Comparison of ENCODE assay signal across 20 cellular contexts in the genomic region with DNA sequence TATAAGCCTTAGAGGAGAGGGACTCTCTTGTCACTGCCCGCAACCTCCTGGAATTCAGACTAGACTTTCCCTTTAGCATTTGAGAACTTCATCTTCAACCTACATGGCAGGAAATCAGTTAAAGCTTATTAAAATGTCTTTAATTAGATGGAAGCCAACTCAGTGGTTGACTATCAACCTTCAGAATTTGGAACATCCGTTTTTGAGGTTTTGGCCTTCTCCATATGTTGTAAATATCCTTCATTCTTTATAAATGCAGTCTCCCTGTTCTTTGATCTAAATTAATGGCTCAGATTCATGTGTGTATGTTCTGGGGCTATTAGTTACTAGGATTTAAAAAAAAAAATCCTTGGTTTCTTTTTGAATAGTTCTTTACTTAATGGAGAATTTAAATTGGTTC. TPM values are rescaled to one million over a fixed set of nuclear protein-coding genes. Genes with fewer than 3 reads are reported as not detected.
DNase-seq lines count a peak whose midpoint lies in the region; ATAC-seq and TF ChIP-seq lines count a peak whose summit lies in the region.
"Had no signal": no experiment of that assay in that cellular context is flagged by ENCODE, and none has a peak within 500 bp of the region (broad histone marks: within the 10 kb centered on the region; RNA-seq: fewer than 3 reads in every experiment).

No MANE protein-coding gene starts in this region.

- ATAC-seq in T-helper 17 cell = no peak
- ATAC-seq in stimulated activated effector memory CD8-positive, alpha-beta T cell treated with anti-CD3 and anti-CD28 coated beads, Interleukin-12 subunit alpha, Interleukin-12 subunit beta, amount 100 ng/mL, for 72 hours = no peak
- no peak for ATAC-seq in HG02763 (IDR thresholded peaks at IDR 0.05; ENCODE audit: unreplicated experiment)
- ATAC-seq in GM21360 (IDR thresholded peaks at IDR 0.05; ENCODE audit: unreplicated experiment) = no peak
- ATAC-seq in GM18502 (IDR thresholded peaks at IDR 0.05; ENCODE audit: poor library complexity, unreplicated experiment) = no peak
- ATAC-seq: GM12878, GM23338, HCT116 had no signal

- peaks cover 12% of the 10 kb centered on the region for H3K4me1 Mint-ChIP-seq in T-helper 17 cell
- H3K4me1 Mint-ChIP-seq in stimulated activated effector memory CD8-positive, alpha-beta T cell treated with anti-CD3 and anti-CD28 coated beads, Interleukin-12 subunit alpha, Interleukin-12 subunit beta, amount 100 ng/mL, for 72 hours = peaks cover 18% of the 10 kb centered on the region
- H3K4me1 Mint-ChIP-seq: B cell, CD14-positive monocyte, GM23338, H9 had no signal

- no peaks in the 10 kb centered on the region for H3K9me3 ChIP-seq in T-helper 17 cell (ENCODE audit: control insufficient read depth, low read length, poor library complexity, severe bottlenecking)

- peak; percentile 77 for DNase-seq in EH (ENCODE audit: low read depth)
- no peak for DNase-seq in T-helper 17 cell
- DNase-seq in fibroblast of mammary gland (ENCODE audit: low read depth) = peak; percentile 14
- no peak for DNase-seq in stimulated activated effector memory CD8-positive, alpha-beta T cell treated with anti-CD3 and anti-CD28 coated beads, Interleukin-12 subunit alpha, Interleukin-12 subunit beta, amount 100 ng/mL, for 72 hours (ENCODE audit: low spot score in 2 of 2)
- no peak for DNase-seq in activated CD4-positive, CD25-positive, alpha-beta regulatory T cell treated with anti-CD3 and anti-CD28 coated beads, Interleukin-2, amount 50 U/mL, for 72 hours
- DNase-seq: CD4-positive, alpha-beta T cell; CD8-positive, alpha-beta memory T cell; DMS53; DMS79 treated with DMSO at 0.1 percent for 48 hours; GDM1; H9 had no signal

- no peaks in the 10 kb centered on the region for H3K9me3 Mint-ChIP-seq in stimulated activated effector memory CD8-positive, alpha-beta T cell treated with anti-CD3 and anti-CD28 coated beads, Interleukin-12 subunit alpha, Interleukin-12 subunit beta, amount 100 ng/mL, for 72 hours
- H3K9me3 Mint-ChIP-seq: GM23338, H9 had no signal

- peak overlapping the region; percentile 82 for H3K27ac Mint-ChIP-seq in T-helper 17 cell
- H3K27ac Mint-ChIP-seq in stimulated activated effector memory CD8-positive, alpha-beta T cell treated with anti-CD3 and anti-CD28 coated beads, Interleukin-12 subunit alpha, Interleukin-12 subunit beta, amount 100 ng/mL, for 72 hours = peak overlapping the region; percentile 74
- H3K27ac Mint-ChIP-seq: B cell; CD14-positive monocyte; CD4-positive, alpha-beta T cell; GM23338; H9 had no signal

- H3K4me3 ChIP-seq in fibroblast of mammary gland (ENCODE audit: control insufficient read depth, low read depth, low read length) = no peak overlapping the region
- H3K4me3 ChIP-seq: BLaER1 treated with 17β-estradiol and CSF1 and Interleukin-3, amounts not matched to agents 10 nM and 100 nM; GM12878; GM23338 had no signal

- peaks cover 5% of the 10 kb centered on the region for H3K36me3 Mint-ChIP-seq in T-helper 17 cell (ENCODE audit: low read depth)
- H3K36me3 Mint-ChIP-seq in stimulated activated effector memory CD8-positive, alpha-beta T cell treated with anti-CD3 and anti-CD28 coated beads, Interleukin-12 subunit alpha, Interleukin-12 subunit beta, amount 100 ng/mL, for 72 hours = peaks cover 100% of the 10 kb centered on the region

- H3K27me3 Mint-ChIP-seq in T-helper 17 cell = no peaks in the 10 kb centered on the region
- H3K27me3 Mint-ChIP-seq: B cell; CD4-positive, alpha-beta T cell; CD8-positive, alpha-beta memory T cell had no signal

- no peak for TF ChIP-seq CTCF in fibroblast of mammary gland (conservative IDR thresholded peaks at IDR 0.05; ENCODE audit: control insufficient read depth, insufficient read depth, low read depth, low read length)

- no peak overlapping the region for H3K4me3 Mint-ChIP-seq in T-helper 17 cell
- no peak overlapping the region for H3K4me3 Mint-ChIP-seq in stimulated activated effector memory CD8-positive, alpha-beta T cell treated with anti-CD3 and anti-CD28 coated beads, Interleukin-12 subunit alpha, Interleukin-12 subunit beta, amount 100 ng/mL, for 72 hours
- H3K4me3 Mint-ChIP-seq: B cell; CD14-positive monocyte; CD4-positive, alpha-beta T cell; CD8-positive, alpha-beta memory T cell; GM23338; H9 had no signal

RNA-seq across cellular contexts. Expression of gene USP42, which starts 11.5 kb away (rescaled TPM):
- total RNA-seq in T-helper 17 cell = 10 to 100 TPM; 33.9 to 35.1 TPM

RNA-seq across cellular contexts. Expression of gene EIF2AK1, which starts 57.2 kb away (rescaled TPM):
- total RNA-seq in T-helper 17 cell = 100 to 1,000 TPM in 1 of 2 donors, 10 to 100 TPM in 1; 62.1 to 116 TPM

Comparison
In these comparisons a context has a peak if more than half of its experiments do, and no peak if none do; other contexts are left out.
1. DNase-seq: peak in EH (single experiment) and fibroblast of mammary gland (single experiment); none in T-helper 17 cell (0 of 3), stimulated activated effector memory CD8-positive, alpha-beta T cell treated with anti-CD3 and anti-CD28 coated beads, Interleukin-12 subunit alpha, Interleukin-12 subunit beta, amount 100 ng/mL, for 72 hours (0 of 2) and activated CD4-positive, CD25-positive, alpha-beta regulatory T cell treated with anti-CD3 and anti-CD28 coated beads, Interleukin-2, amount 50 U/mL, for 72 hours (single experiment).